In genomic region chrX:101395789-101396188, GRCh38 we compare ENCODE assay signal across 1 cellular context.
TF ChIP-seq lines count a peak whose summit lies in the region.

No MANE protein-coding gene starts in this region.

TF ChIP-seq in K562, 482 proteins besides CTCF, POLR2A, EP300 and RAD21:
- TF ChIP-seq ZNF3 (CRISPR knock-in tag; IDR thresholded peaks at IDR 0.05) (no peak), CEBPB (tag; IDR thresholded peaks at IDR 0.05) (peak; percentile 85), RBFOX2 (IDR thresholded peaks at IDR 0.05; ENCODE audit: low read depth, low read length) (0 out of 2 replicates have a peak, but pooled peaks have one; percentile 22), ZNF511 (CRISPR knock-in tag; IDR thresholded peaks at IDR 0.05) (no peak), CEBPG (CRISPR knock-in tag; IDR thresholded peaks at IDR 0.05) (peak; percentile 42; the same call in 1 of the 2 replicates), CEBPG (tag; conservative IDR thresholded peaks at IDR 0.05 in 1 of 2, IDR thresholded peaks at IDR 0.05 in 1 of 2) (peak in 1 of 2 experiments; percentile 67; a peak in 2 of 4 replicates), SIRT6 (IDR thresholded peaks at IDR 0.05; ENCODE audit: low read depth, low read length) (no peak), MBD2 (IDR thresholded peaks at IDR 0.05; ENCODE audit: borderline replicate concordance, low read depth) (no peak), BCLAF1 (IDR thresholded peaks at IDR 0.05; ENCODE audit: borderline replicate concordance in 1 of 2, control insufficient read depth in 1 of 2, low read depth in 2 of 2, low read length in 1 of 2) (no peak)
